In the genomic region with DNA sequence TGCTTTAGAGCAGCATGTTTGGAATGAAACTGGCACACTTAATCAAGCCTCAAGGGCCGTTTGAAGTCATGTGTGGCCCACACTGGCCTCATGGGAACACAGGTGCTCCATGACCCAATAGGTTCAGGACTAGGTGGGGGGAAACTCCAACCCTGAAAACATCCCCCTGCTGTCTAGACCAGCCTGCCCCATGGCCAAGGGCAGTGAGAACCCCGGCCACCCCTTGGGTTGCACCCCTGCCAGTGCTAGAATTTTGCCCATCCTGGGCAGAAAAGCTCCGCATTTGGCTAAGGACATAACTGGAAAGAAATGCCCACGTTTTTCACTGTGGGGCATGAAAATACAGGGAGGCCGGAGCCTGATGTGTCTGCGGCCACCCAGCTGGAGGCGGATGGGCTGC, we compare ENCODE assay signal across 2 cellular contexts.
A peak's percentile ranks its signal among the peaks of the same experiment; 100 is the strongest.
TF ChIP-seq lines count a peak whose summit lies in the region.

No MANE protein-coding gene starts in this region.

TF ChIP-seq in HCT116, 20 proteins besides CTCF, POLR2A, EP300 and RAD21:
- TF ChIP-seq, protein P1, sequence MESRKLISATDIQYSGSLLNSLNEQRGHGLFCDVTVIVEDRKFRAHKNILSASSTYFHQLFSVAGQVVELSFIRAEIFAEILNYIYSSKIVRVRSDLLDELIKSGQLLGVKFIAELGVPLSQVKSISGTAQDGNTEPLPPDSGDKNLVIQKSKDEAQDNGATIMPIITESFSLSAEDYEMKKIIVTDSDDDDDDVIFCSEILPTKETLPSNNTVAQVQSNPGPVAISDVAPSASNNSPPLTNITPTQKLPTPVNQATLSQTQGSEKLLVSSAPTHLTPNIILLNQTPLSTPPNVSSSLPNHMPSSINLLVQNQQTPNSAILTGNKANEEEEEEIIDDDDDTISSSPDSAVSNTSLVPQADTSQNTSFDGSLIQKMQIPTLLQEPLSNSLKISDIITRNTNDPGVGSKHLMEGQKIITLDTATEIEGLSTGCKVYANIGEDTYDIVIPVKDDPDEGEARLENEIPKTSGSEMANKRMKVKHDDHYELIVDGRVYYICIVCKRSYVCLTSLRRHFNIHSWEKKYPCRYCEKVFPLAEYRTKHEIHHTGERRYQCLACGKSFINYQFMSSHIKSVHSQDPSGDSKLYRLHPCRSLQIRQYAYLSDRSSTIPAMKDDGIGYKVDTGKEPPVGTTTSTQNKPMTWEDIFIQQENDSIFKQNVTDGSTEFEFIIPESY (IDR thresholded peaks at IDR 0.05; ENCODE audit: extremely low read depth, insufficient replicate concordance, low read length), result no peak
- TF ChIP-seq POLR2AphosphoS5 (IDR thresholded peaks at IDR 0.05; ENCODE audit: low read depth, low read length) (0 out of 2 replicates have a peak, but pooled peaks have one; percentile 14), SP1 (IDR thresholded peaks at IDR 0.05; ENCODE audit: low read depth) (no peak)
- TF ChIP-seq, protein P2, sequence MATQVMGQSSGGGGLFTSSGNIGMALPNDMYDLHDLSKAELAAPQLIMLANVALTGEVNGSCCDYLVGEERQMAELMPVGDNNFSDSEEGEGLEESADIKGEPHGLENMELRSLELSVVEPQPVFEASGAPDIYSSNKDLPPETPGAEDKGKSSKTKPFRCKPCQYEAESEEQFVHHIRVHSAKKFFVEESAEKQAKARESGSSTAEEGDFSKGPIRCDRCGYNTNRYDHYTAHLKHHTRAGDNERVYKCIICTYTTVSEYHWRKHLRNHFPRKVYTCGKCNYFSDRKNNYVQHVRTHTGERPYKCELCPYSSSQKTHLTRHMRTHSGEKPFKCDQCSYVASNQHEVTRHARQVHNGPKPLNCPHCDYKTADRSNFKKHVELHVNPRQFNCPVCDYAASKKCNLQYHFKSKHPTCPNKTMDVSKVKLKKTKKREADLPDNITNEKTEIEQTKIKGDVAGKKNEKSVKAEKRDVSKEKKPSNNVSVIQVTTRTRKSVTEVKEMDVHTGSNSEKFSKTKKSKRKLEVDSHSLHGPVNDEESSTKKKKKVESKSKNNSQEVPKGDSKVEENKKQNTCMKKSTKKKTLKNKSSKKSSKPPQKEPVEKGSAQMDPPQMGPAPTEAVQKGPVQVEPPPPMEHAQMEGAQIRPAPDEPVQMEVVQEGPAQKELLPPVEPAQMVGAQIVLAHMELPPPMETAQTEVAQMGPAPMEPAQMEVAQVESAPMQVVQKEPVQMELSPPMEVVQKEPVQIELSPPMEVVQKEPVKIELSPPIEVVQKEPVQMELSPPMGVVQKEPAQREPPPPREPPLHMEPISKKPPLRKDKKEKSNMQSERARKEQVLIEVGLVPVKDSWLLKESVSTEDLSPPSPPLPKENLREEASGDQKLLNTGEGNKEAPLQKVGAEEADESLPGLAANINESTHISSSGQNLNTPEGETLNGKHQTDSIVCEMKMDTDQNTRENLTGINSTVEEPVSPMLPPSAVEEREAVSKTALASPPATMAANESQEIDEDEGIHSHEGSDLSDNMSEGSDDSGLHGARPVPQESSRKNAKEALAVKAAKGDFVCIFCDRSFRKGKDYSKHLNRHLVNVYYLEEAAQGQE (IDR thresholded peaks at IDR 0.05; ENCODE audit: low read depth), result no peak
- TF ChIP-seq, protein P3, sequence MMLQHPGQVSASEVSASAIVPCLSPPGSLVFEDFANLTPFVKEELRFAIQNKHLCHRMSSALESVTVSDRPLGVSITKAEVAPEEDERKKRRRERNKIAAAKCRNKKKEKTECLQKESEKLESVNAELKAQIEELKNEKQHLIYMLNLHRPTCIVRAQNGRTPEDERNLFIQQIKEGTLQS (IDR thresholded peaks at IDR 0.05), result no peak

TF ChIP-seq in GM12878, 131 proteins besides CTCF, POLR2A, EP300 and RAD21:
- TF ChIP-seq POLR2AphosphoS2 (IDR thresholded peaks at IDR 0.05; ENCODE audit: low read depth, low read length), result peak; percentile 74
- TF ChIP-seq, protein P4, sequence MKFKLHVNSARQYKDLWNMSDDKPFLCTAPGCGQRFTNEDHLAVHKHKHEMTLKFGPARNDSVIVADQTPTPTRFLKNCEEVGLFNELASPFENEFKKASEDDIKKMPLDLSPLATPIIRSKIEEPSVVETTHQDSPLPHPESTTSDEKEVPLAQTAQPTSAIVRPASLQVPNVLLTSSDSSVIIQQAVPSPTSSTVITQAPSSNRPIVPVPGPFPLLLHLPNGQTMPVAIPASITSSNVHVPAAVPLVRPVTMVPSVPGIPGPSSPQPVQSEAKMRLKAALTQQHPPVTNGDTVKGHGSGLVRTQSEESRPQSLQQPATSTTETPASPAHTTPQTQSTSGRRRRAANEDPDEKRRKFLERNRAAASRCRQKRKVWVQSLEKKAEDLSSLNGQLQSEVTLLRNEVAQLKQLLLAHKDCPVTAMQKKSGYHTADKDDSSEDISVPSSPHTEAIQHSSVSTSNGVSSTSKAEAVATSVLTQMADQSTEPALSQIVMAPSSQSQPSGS (IDR thresholded peaks at IDR 0.05; ENCODE audit: low read length), result no peak
